12 cellular contexts compared by ENCODE assay signal in the genomic region with DNA sequence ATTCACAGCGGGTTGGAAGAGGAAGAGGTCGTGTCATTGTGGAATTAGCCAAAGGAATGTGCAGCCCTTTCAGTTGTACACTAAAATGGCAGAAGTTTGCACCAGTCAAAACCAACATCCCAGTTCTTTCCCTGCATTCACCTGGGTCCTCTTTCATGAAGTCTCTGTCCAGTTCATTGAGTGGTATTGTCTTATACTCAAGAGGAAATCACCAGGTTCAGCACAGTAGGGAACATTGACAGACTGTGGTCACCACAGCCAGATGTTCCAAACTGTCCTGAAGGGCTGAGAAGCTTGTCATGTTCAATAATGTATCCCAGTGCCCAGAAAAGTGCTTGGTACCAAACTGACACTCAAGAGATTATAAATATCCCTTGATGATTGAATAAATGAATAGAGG.
DNase-seq lines count a peak whose midpoint lies in the region; ATAC-seq and FAIRE-seq lines count a peak whose summit lies in the region.
"Had no signal": no experiment of that assay in that cellular context is flagged by ENCODE, and none has a peak within 500 bp of the region (broad histone marks: within the 10 kb centered on the region; RNA-seq: fewer than 3 reads in every experiment).

No MANE protein-coding gene starts in this region.

- H3K36me3 Mint-ChIP-seq in CD4-positive, CD25-positive, alpha-beta regulatory T cell, result peaks cover 4% of the 10 kb centered on the region
- H3K36me3 Mint-ChIP-seq in naive thymus-derived CD4-positive, alpha-beta T cell, result peaks cover 0 to 2% (median 0%) of the 10 kb centered on the region in 5 donors

- ATAC-seq in CD4-positive, CD25-positive, alpha-beta regulatory T cell (ENCODE audit: low read depth in 2 of 2), result no peak
- ATAC-seq in naive thymus-derived CD4-positive, alpha-beta T cell, result no peak
- no peak for ATAC-seq in HG02623 (IDR thresholded peaks at IDR 0.05; ENCODE audit: unreplicated experiment)

- no peaks in the 10 kb centered on the region for H3K27me3 Mint-ChIP-seq in CD4-positive, CD25-positive, alpha-beta regulatory T cell
- no peaks in the 10 kb centered on the region for H3K27me3 Mint-ChIP-seq in naive thymus-derived CD4-positive, alpha-beta T cell

- peak overlapping the region; percentile 65 for H3K27ac ChIP-seq in CD4-positive, CD25-positive, alpha-beta regulatory T cell (ENCODE audit: insufficient read depth, low read length, poor library complexity, severe bottlenecking)
- no peak overlapping the region for H3K27ac ChIP-seq in naive thymus-derived CD4-positive, alpha-beta T cell (ENCODE audit: low read depth, low read length)
- H3K27ac ChIP-seq: prostate gland had no signal

- CTCF ChIA-PET in naive thymus-derived CD4-positive, alpha-beta T cell (lab: Charles Lee), result interaction anchor here (1.4 kb wide), 2 partner anchors 7 to 117 kb away, joined by 4 read pairs; no protein-coding TSS in a partner anchor

- no peak for FAIRE-seq in RCC 7860 (lab: Jason Lieb, UNC)

- no peaks in the 10 kb centered on the region for H3K36me3 ChIP-seq in CD4-positive, CD25-positive, alpha-beta regulatory T cell (ENCODE audit: control insufficient read depth, insufficient read depth, low read length)
- H3K36me3 ChIP-seq in naive thymus-derived CD4-positive, alpha-beta T cell (ENCODE audit: control insufficient read depth in 2 of 3, insufficient read depth in 3 of 3, low read length in 3 of 3), result no peaks in the 10 kb centered on the region
- H3K36me3 ChIP-seq: prostate gland had no signal

- peak overlapping the region; percentile 84 to 99 (median 94) for H3K27ac Mint-ChIP-seq in CD4-positive, CD25-positive, alpha-beta regulatory T cell
- H3K27ac Mint-ChIP-seq in naive thymus-derived CD4-positive, alpha-beta T cell, result peak overlapping the region; percentile 83 to 97 (median 91)

- intact Hi-C loops in naive thymus-derived CD4-positive, alpha-beta T cell (cut with micrococcal nuclease), result loop anchor here in 1 of 2 donors (1.0 to 5.0 kb wide), 8 partner anchors 42 to 863 kb away; a partner anchor contains a TSS

- H3K4me3 Mint-ChIP-seq in CD4-positive, CD25-positive, alpha-beta regulatory T cell, result peak overlapping the region in 3 of 4 donors; percentile 27 to 76 (median 74)
- H3K4me3 Mint-ChIP-seq in naive thymus-derived CD4-positive, alpha-beta T cell, result peak overlapping the region in 9 of 10 donors; percentile 61 to 82 (median 77)

- no peak for DNase-seq in CD4-positive, CD25-positive, alpha-beta regulatory T cell
- DNase-seq in GF-D8 (lab: John Stamatoyannopoulos, UW) (peak; percentile 72), UCSD-AML1 (lab: John Stamatoyannopoulos, UW; ENCODE audit: unreplicated experiment) (peak; percentile 30), AG20443 (ENCODE audit: low spot score) (no peak), RCC 7860 (ENCODE audit: low spot score) (no peak)
- no peak for DNase-seq in naive thymus-derived CD4-positive, alpha-beta T cell
- DNase-seq: Caco-2, NCI-H1417 treated with DMSO at 0.1 percent for 48 hours, NCI-H510A treated with DMSO at 0.1 percent for 48 hours had no signal

- H3K9me3 ChIP-seq in CD4-positive, CD25-positive, alpha-beta regulatory T cell (ENCODE audit: control insufficient read depth in 2 of 2, low read length in 2 of 2), result no peaks in the 10 kb centered on the region
- H3K9me3 ChIP-seq in naive thymus-derived CD4-positive, alpha-beta T cell (ENCODE audit: control insufficient read depth in 2 of 3, low read length in 3 of 3), result no peaks in the 10 kb centered on the region
- H3K9me3 ChIP-seq: body of pancreas, Caco-2, prostate gland had no signal

- H3K27me3 ChIP-seq in CD4-positive, CD25-positive, alpha-beta regulatory T cell (ENCODE audit: control insufficient read depth, insufficient read depth, low read length), result no peaks in the 10 kb centered on the region
- no peaks in the 10 kb centered on the region for H3K27me3 ChIP-seq in naive thymus-derived CD4-positive, alpha-beta T cell (ENCODE audit: control insufficient read depth in 2 of 2, insufficient read depth in 2 of 2, low read length in 2 of 2)
- H3K27me3 ChIP-seq: body of pancreas had no signal

- H3K4me1 Mint-ChIP-seq in CD4-positive, CD25-positive, alpha-beta regulatory T cell, result peaks cover 16 to 40% (median 26%) of the 10 kb centered on the region in 4 donors
- H3K4me1 Mint-ChIP-seq in naive thymus-derived CD4-positive, alpha-beta T cell, result peaks cover 23 to 50% (median 43%) of the 10 kb centered on the region in 7 donors

- H3K4me3 ChIP-seq in CD4-positive, CD25-positive, alpha-beta regulatory T cell (ENCODE audit: low read depth, low read length), result peak overlapping the region; percentile 57
- no peak overlapping the region for H3K4me3 ChIP-seq in naive thymus-derived CD4-positive, alpha-beta T cell (ENCODE audit: low read length)
- H3K4me3 ChIP-seq: body of pancreas, prostate gland had no signal

- peaks cover 22% of the 10 kb centered on the region for H3K4me1 ChIP-seq in CD4-positive, CD25-positive, alpha-beta regulatory T cell (ENCODE audit: control insufficient read depth, insufficient read depth, low read length, poor library complexity, severe bottlenecking)
- H3K4me1 ChIP-seq in naive thymus-derived CD4-positive, alpha-beta T cell (ENCODE audit: control insufficient read depth in 2 of 2, insufficient read depth in 2 of 2, low read length in 2 of 2), result peaks cover 11 to 20% of the 10 kb centered on the region in 2 donors
- H3K4me1 ChIP-seq: body of pancreas, Caco-2, prostate gland had no signal

- H3K9me3 Mint-ChIP-seq in CD4-positive, CD25-positive, alpha-beta regulatory T cell, result no peaks in the 10 kb centered on the region
- H3K9me3 Mint-ChIP-seq in naive thymus-derived CD4-positive, alpha-beta T cell, result peaks cover 0 to 4% (median 0%) of the 10 kb centered on the region in 11 donors

- POLR2A ChIA-PET in naive thymus-derived CD4-positive, alpha-beta T cell (lab: Charles Lee), result no interaction called here

Comparison
In these comparisons a context has a peak if more than half of its experiments do, and no peak if none do; other contexts are left out.
1. DNase-seq: peak in GF-D8 (single experiment) and UCSD-AML1 (single experiment); none in CD4-positive, CD25-positive, alpha-beta regulatory T cell (0 of 3), naive thymus-derived CD4-positive, alpha-beta T cell (0 of 9), AG20443 (single experiment) and RCC 7860 (single experiment).